ENCODE assay signal across 9 cellular contexts in the genomic region with DNA sequence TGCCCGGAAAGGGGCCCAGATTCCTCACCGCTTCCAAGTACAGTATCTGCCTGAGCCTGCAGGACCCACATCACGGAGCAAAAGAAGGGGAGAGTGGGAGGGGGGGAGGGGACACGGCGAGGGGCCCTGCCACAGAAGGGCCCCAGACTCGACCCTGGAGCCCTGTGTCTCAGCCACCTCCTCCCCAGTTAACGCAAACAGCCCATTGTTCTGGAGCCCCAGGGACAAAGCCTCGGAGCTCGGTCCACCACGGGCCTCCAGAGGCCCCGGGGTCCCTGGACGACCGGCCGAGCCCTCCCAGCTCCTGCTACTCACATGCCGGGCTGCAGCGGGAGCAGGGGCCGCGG. TPM values are rescaled to one million over a fixed set of nuclear protein-coding genes. Genes with fewer than 3 reads are reported as not detected.
DNase-seq lines count a peak whose midpoint lies in the region; ATAC-seq and TF ChIP-seq lines count a peak whose summit lies in the region.
"Had no signal": no experiment of that assay in that cellular context is flagged by ENCODE, and none has a peak within 500 bp of the region (broad histone marks: within the 10 kb centered on the region; RNA-seq: fewer than 3 reads in every experiment).

No MANE protein-coding gene starts in this region.

- WGBS in upper lobe of left lung, 2 donors = 2% methylated on average over 15 of the region's 18 CpGs; no CpG with 5 or more reads in 1 of the 2 donors

- no peaks in the 10 kb centered on the region for H3K36me3 Mint-ChIP-seq in naive thymus-derived CD4-positive, alpha-beta T cell

- no peak overlapping the region for H3K27ac Mint-ChIP-seq in naive thymus-derived CD4-positive, alpha-beta T cell

- H3K36me3 ChIP-seq in cardiac muscle cell (no peaks in the 10 kb centered on the region), colonic mucosa (no peaks in the 10 kb centered on the region), upper lobe of left lung (no peaks in the 10 kb centered on the region)
- no peaks in the 10 kb centered on the region for H3K36me3 ChIP-seq in naive thymus-derived CD4-positive, alpha-beta T cell (ENCODE audit: control insufficient read depth in 2 of 3, insufficient read depth in 3 of 3, low read length in 3 of 3)

- TF ChIP-seq CTCF in cardiac muscle cell (IDR thresholded peaks at IDR 0.05; ENCODE audit: low read depth, low read length) (no peak), colonic mucosa (IDR thresholded peaks at IDR 0.05) (no peak), upper lobe of left lung (IDR thresholded peaks at IDR 0.05) (no peak)

- no peak for TF ChIP-seq EP300 in upper lobe of left lung (IDR thresholded peaks at IDR 0.05)

- H3K4me1 ChIP-seq in cardiac muscle cell (ENCODE audit: low read depth) (peaks cover 20% of the 10 kb centered on the region), colonic mucosa (peaks cover 8% of the 10 kb centered on the region), upper lobe of left lung (peaks cover 26 to 60% (median 54%) of the 10 kb centered on the region in 4 donors)
- H3K4me1 ChIP-seq in naive thymus-derived CD4-positive, alpha-beta T cell (ENCODE audit: control insufficient read depth in 2 of 2, insufficient read depth in 2 of 2, low read length in 2 of 2) = peaks cover 0 to 9% of the 10 kb centered on the region in 2 donors

- no peak for ATAC-seq in naive thymus-derived CD4-positive, alpha-beta T cell
- ATAC-seq in upper lobe of left lung (ENCODE audit: low FRiP score in 2 of 2) = no peak

- H3K4me3 ChIP-seq in cardiac muscle cell (peak overlapping the region; percentile 50), colonic mucosa (peak overlapping the region; percentile 44), upper lobe of left lung (peak overlapping the region in 3 of 4 donors; percentile 58 to 65 (median 60))
- no peak overlapping the region for H3K4me3 ChIP-seq in naive thymus-derived CD4-positive, alpha-beta T cell (ENCODE audit: low read length)

- POLR2A ChIA-PET in naive thymus-derived CD4-positive, alpha-beta T cell (lab: Charles Lee) = no interaction called here

- H3K4me3 Mint-ChIP-seq in naive thymus-derived CD4-positive, alpha-beta T cell = peak overlapping the region in 9 of 10 donors; percentile 70 to 86 (median 79)

- DNase-seq in cardiac muscle cell (ENCODE audit: low read depth in 1 of 2, low spot score in 1 of 2) (no peak), cardiac septum (ENCODE audit: low spot score) (no peak), colonic mucosa (no peak), upper lobe of left lung (no peak), NCI-H524 treated with DMSO at 0.1 percent for 48 hours (lab: John Stamatoyannopoulos, UW) (no peak), NCI-H2029 (lab: John Stamatoyannopoulos, UW) (no peak), NCI-H345 treated with DMSO at 0.1 percent for 48 hours (lab: John Stamatoyannopoulos, UW; ENCODE audit: unreplicated experiment) (no peak)
- DNase-seq in naive thymus-derived CD4-positive, alpha-beta T cell = no peak

- no peak for TF ChIP-seq POLR2A in upper lobe of left lung (IDR thresholded peaks at IDR 0.05)

- H3K4me1 Mint-ChIP-seq in naive thymus-derived CD4-positive, alpha-beta T cell = peaks cover 0 to 10% (median 10%) of the 10 kb centered on the region in 7 donors

- H3K9me3 ChIP-seq in cardiac muscle cell (ENCODE audit: low read depth) (no peaks in the 10 kb centered on the region), colonic mucosa (no peaks in the 10 kb centered on the region), upper lobe of left lung (no peaks in the 10 kb centered on the region)
- no peaks in the 10 kb centered on the region for H3K9me3 ChIP-seq in naive thymus-derived CD4-positive, alpha-beta T cell (ENCODE audit: control insufficient read depth in 2 of 3, low read length in 3 of 3)

- H3K27me3 ChIP-seq in cardiac muscle cell = no peaks in the 10 kb centered on the region
- H3K27me3 ChIP-seq in colonic mucosa = peaks cover 7% of the 10 kb centered on the region
- H3K27me3 ChIP-seq in naive thymus-derived CD4-positive, alpha-beta T cell (ENCODE audit: control insufficient read depth in 2 of 2, insufficient read depth in 2 of 2, low read length in 2 of 2) = no peaks in the 10 kb centered on the region
- peaks cover 0 to 8% (median 1%) of the 10 kb centered on the region in 4 donors for H3K27me3 ChIP-seq in upper lobe of left lung

- H3K9me3 Mint-ChIP-seq in naive thymus-derived CD4-positive, alpha-beta T cell = no peaks in the 10 kb centered on the region

- no peak overlapping the region for H3K27ac ChIP-seq in cardiac muscle cell
- H3K27ac ChIP-seq in colonic mucosa = no peak overlapping the region
- no peak overlapping the region for H3K27ac ChIP-seq in naive thymus-derived CD4-positive, alpha-beta T cell (ENCODE audit: low read depth, low read length)
- peak overlapping the region in 1 of 4 donors; percentile 56 for H3K27ac ChIP-seq in upper lobe of left lung

- no peak overlapping the region for H3K9ac ChIP-seq in colonic mucosa (ENCODE audit: low read depth in 2 of 2, low read length in 2 of 2)

- peaks cover 0 to 34% (median 6%) of the 10 kb centered on the region in 5 donors for H3K27me3 Mint-ChIP-seq in naive thymus-derived CD4-positive, alpha-beta T cell

- CTCF ChIA-PET in naive thymus-derived CD4-positive, alpha-beta T cell (lab: Charles Lee) = interaction anchor here (1.6 kb wide), 1 partner anchor 9 kb away, joined by 4 read pairs; no protein-coding TSS in a partner anchor

- intact Hi-C loops in cardiac septum (cut with DNase I) = no loop called here
- intact Hi-C loops in colonic mucosa (cut with DNase I) = no loop called here
- intact Hi-C loops in naive thymus-derived CD4-positive, alpha-beta T cell (cut with micrococcal nuclease) = loop anchor here in 1 of 2 donors (1.0 kb wide), 1 partner anchor 79 kb away; no protein-coding TSS in a partner anchor

RNA-seq across cellular contexts. Expression of a gene that starts 0.5 kb away (rescaled TPM):
- total RNA-seq in cardiac muscle cell (12.6 and 31.7 TPM in 2 replicates), cardiac septum (9.3 TPM), colonic mucosa (1 to 10 TPM; 5.2 to 6.4 TPM), upper lobe of left lung (100 to 1,000 TPM in 1 of 6 donors, 10 to 100 TPM in 5; 23.8 to 128 (median 83.5) TPM)
- polyA plus RNA-seq in cardiac muscle cell = 11.1 and 24.5 TPM in 2 replicates
- 100 to 1,000 TPM in 2 of 5 experiments, 10 to 100 TPM in 3; 14.6 to 209 (median 81.3) TPM for total RNA-seq in naive thymus-derived CD4-positive, alpha-beta T cell
- polyA plus RNA-seq in naive thymus-derived CD4-positive, alpha-beta T cell = 10 to 100 TPM in 1 of 2 donors, 1 to 10 TPM in 1; 1.9 to 10.1 TPM

RNA-seq across cellular contexts. Expression of a gene that starts 14.0 kb away (rescaled TPM):
- total RNA-seq in cardiac muscle cell (9.3 and 16.0 TPM in 2 replicates), cardiac septum (44.3 TPM), colonic mucosa (10 to 100 TPM; 63.0 to 81.5 TPM), upper lobe of left lung (10 to 100 TPM; 16.6 to 48.3 (median 40.2) TPM)
- polyA plus RNA-seq in cardiac muscle cell = 18.8 and 32.3 TPM in 2 replicates
- total RNA-seq in naive thymus-derived CD4-positive, alpha-beta T cell = 10 to 100 TPM; 15.6 to 61.4 (median 37.8) TPM
- polyA plus RNA-seq in naive thymus-derived CD4-positive, alpha-beta T cell = 10 to 100 TPM; 44.0 to 47.9 TPM

RNA-seq across cellular contexts. Expression of a gene that starts 39.1 kb away (rescaled TPM):
- total RNA-seq in cardiac muscle cell (21.6 and 24.2 TPM in 2 replicates), cardiac septum (14.3 TPM), colonic mucosa (10 to 100 TPM; 19.9 to 24.2 TPM), upper lobe of left lung (10 to 100 TPM; 14.0 to 33.5 (median 19.9) TPM)
- 25.9 and 27.1 TPM in 2 replicates for polyA plus RNA-seq in cardiac muscle cell
- total RNA-seq in naive thymus-derived CD4-positive, alpha-beta T cell = 10 to 100 TPM; 28.1 to 42.0 (median 36.3) TPM
- polyA plus RNA-seq in naive thymus-derived CD4-positive, alpha-beta T cell = 10 to 100 TPM; 25.5 to 37.4 TPM

RNA-seq across cellular contexts. Expression of a gene that starts 41.5 kb away (rescaled TPM):
- total RNA-seq in cardiac muscle cell (not detected in 2 replicates), cardiac septum (0.30 TPM), colonic mucosa (under 1 TPM; 0.29 to 0.42 TPM), upper lobe of left lung (1 to 10 TPM in 5 of 6 donors, under 1 TPM in 1; 0.77 to 9.8 (median 4.1) TPM)
- 0.87 and 1.0 TPM in 2 replicates for polyA plus RNA-seq in cardiac muscle cell
- total RNA-seq in naive thymus-derived CD4-positive, alpha-beta T cell = 1 to 10 TPM in 1 of 5 experiments, under 1 TPM in 2, not detected in 2; 0.15 to 2.4 (median 0.45) TPM
- polyA plus RNA-seq in naive thymus-derived CD4-positive, alpha-beta T cell = under 1 TPM; 0.03 to 0.15 TPM
- polyA plus RNA-seq: BJ had no signal
